ENCODE assay signal across 8 cellular contexts in the genomic region with DNA sequence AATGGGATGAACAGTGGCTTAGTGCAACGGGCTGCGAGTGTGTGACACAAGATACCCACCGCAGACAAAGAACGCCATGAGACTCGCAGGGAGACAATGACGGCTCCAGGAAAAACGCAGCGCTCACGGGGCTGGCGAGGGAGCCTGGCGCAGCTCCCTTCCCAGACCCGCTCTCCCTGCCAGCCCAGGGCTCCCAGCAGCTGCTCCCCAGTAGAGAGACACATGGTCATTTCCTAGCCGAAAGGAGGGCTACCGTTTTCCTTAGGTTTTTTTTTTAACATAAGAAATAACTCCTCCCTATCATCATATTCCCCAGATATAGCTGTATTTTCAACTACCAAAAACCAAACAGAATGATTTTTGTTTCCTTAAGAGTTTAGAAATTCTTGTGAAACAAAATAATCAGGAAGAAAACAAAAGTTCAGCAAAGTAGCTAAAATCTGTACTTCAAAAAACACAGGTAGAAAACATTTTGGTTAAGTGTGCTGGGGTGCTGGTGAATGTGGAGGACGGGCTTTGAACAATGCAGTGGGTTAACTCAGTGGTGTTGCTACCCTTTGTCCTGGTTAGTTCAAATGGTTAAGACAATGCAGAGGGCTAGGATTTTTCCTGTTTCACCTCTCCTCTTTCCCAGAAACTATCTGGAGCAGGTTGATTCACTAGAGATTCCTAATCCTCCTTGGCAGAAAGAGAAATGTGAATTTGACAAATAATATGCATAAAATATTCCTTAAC.
DNase-seq lines count a peak whose midpoint lies in the region; ATAC-seq and TF ChIP-seq lines count a peak whose summit lies in the region.

No MANE protein-coding gene starts in this region.

- 8 to 10% methylated on average over 15 of the region's 15 CpGs for WGBS in GM23248 (ENCODE audit: low coverage in 1 of 2, low lambda C conversion rate in 2 of 2, missing lambda C conversion rate in 2 of 2), 2 experiments
- WGBS in heart left ventricle, 4 donors = 8 to 17% (median 14%) methylated on average over 15 of the region's 15 CpGs

- H3K27me3 ChIP-seq in GM23248 (replicated peaks; ENCODE audit: insufficient read depth) (no peaks in the 10 kb centered on the region), heart left ventricle (no peaks in the 10 kb centered on the region)

- 0 out of 2 replicates have a peak, but pooled peaks cover 9% of the 10 kb centered on the region for H3F3A ChIP-seq in GM23248 (ENCODE audit: insufficient read depth)

- H3K27ac ChIP-seq in GM23248 (peak overlapping the region; percentile 38; the same call in 1 of the 2 replicates), heart left ventricle (peak overlapping the region in 8 of 12 donors; percentile 12 to 67 (median 49))

- H3K9ac ChIP-seq in GM23248 = peak overlapping the region; percentile 78

- DNase-seq in GM23248 = peak; percentile 86
- peak; percentile 57 to 72 (median 63) for DNase-seq in heart left ventricle
- peak; percentile 24 for DNase-seq in pulmonary artery endothelial cell (ENCODE audit: low read depth, low spot score)
- no peak for DNase-seq in GM13977 (ENCODE audit: low spot score)
- no peak for DNase-seq in activated T-cell treated with anti-CD3 and anti-CD28 coated beads, Interleukin-2, amount 50 U/mL, for 48 hours
- DNase-seq in HT-29 (ENCODE audit: low spot score) = no peak

- in situ Hi-C loops in GM23248 (cut with MboI) = no loop called here
- in situ Hi-C loops in GM13977 (cut with MboI; ENCODE audit: low pct_unique_long_range_greater_than_20kb, low sequenced_read_pairs, unreplicated experiment) = no loop called here

- no peaks in the 10 kb centered on the region for H4K20me1 ChIP-seq in GM23248 (ENCODE audit: insufficient read depth)

- peak; percentile 95 for ATAC-seq in SK-N-SH treated with all-trans-retinoic acid at 6 μM for 48 hours
- peak; percentile 88 to 96 (median 92) for ATAC-seq in heart left ventricle
- no peak for ATAC-seq in GM18505 (IDR thresholded peaks at IDR 0.05; ENCODE audit: unreplicated experiment)

- TF ChIP-seq CTCF in heart left ventricle (IDR thresholded peaks at IDR 0.05) = no peak
- TF ChIP-seq CTCF in GM13977 (IDR thresholded peaks at IDR 0.05; ENCODE audit: extremely low read depth, insufficient read depth, missing control alignments) = no peak

- H3K4me3 ChIP-seq in GM23248 (peak overlapping the region; percentile 77), heart left ventricle (peak overlapping the region; percentile 9 to 56 (median 46))

- no peaks in the 10 kb centered on the region for H3K36me3 ChIP-seq in GM23248 (ENCODE audit: low read depth)
- no peaks in the 10 kb centered on the region for H3K36me3 ChIP-seq in heart left ventricle

- H3K9me3 ChIP-seq in GM23248 (ENCODE audit: low read depth) (no peaks in the 10 kb centered on the region), heart left ventricle (no peaks in the 10 kb centered on the region)

- no peaks in the 10 kb centered on the region; the same call in 1 of the 2 replicates for H3K9me2 ChIP-seq in GM23248 (ENCODE audit: insufficient read depth)

- no peak for TF ChIP-seq POLR2A in heart left ventricle (IDR thresholded peaks at IDR 0.05)
- no peak for TF ChIP-seq POLR2A in GM18505 (IDR thresholded peaks at IDR 0.05; ENCODE audit: borderline replicate concordance, extremely low read depth, insufficient read depth, insufficient read length)

- H3K4me1 ChIP-seq in GM23248 (ENCODE audit: insufficient read depth) (peaks cover 5% of the 10 kb centered on the region; the same call in 1 of the 2 replicates), heart left ventricle (peaks cover 0 to 28% (median 6%) of the 10 kb centered on the region in 12 donors)

- peak overlapping the region; percentile 89 for H3K4me2 ChIP-seq in GM23248 (ENCODE audit: unreplicated experiment)

- intact Hi-C loops in heart left ventricle (cut with DNase I) = loop anchor here in 4 of 10 donors (5.0 to 10.0 kb wide), 2 partner anchors 267 to 270 kb away; no protein-coding TSS in a partner anchor

- H2AFZ ChIP-seq in GM23248 = peak overlapping the region; percentile 95

- no peaks in the 10 kb centered on the region for H3K79me2 ChIP-seq in GM23248 (ENCODE audit: insufficient read depth)

TF ChIP-seq in SK-N-SH treated with all-trans-retinoic acid at 6 μM for 48 hours, 23 proteins besides CTCF, POLR2A, EP300 and RAD21:
- TF ChIP-seq CREB5 (CRISPR knock-in tag; IDR thresholded peaks at IDR 0.05; ENCODE audit: low read depth) = no peak
- TF ChIP-seq OSR1 (CRISPR knock-in tag; IDR thresholded peaks at IDR 0.05) = no peak
- no peak for TF ChIP-seq ARNTL (CRISPR knock-in tag; IDR thresholded peaks at IDR 0.05; ENCODE audit: borderline replicate concordance, low read depth)
- no peak for TF ChIP-seq ISL1 (CRISPR knock-in tag; IDR thresholded peaks at IDR 0.05)
- TF ChIP-seq, protein P1, sequence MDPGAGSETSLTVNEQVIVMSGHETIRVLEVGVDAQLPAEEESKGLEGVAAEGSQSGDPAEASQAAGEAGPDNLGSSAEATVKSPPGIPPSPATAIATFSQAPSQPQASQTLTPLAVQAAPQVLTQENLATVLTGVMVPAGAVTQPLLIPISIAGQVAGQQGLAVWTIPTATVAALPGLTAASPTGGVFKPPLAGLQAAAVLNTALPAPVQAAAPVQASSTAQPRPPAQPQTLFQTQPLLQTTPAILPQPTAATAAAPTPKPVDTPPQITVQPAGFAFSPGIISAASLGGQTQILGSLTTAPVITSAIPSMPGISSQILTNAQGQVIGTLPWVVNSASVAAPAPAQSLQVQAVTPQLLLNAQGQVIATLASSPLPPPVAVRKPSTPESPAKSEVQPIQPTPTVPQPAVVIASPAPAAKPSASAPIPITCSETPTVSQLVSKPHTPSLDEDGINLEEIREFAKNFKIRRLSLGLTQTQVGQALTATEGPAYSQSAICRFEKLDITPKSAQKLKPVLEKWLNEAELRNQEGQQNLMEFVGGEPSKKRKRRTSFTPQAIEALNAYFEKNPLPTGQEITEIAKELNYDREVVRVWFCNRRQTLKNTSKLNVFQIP (CRISPR knock-in tag; IDR thresholded peaks at IDR 0.05; ENCODE audit: borderline replicate concordance, low read depth) = no peak
- TF ChIP-seq PPARA (CRISPR knock-in tag; IDR thresholded peaks at IDR 0.05; ENCODE audit: borderline replicate concordance) = no peak
- TF ChIP-seq ZFP3 (CRISPR knock-in tag; IDR thresholded peaks at IDR 0.05) = no peak
- no peak for TF ChIP-seq TCF4 (CRISPR knock-in tag; IDR thresholded peaks at IDR 0.05; ENCODE audit: borderline replicate concordance)

Comparison
In these comparisons a context has a peak if more than half of its experiments do, and no peak if none do; other contexts are left out.
1. DNase-seq: peak in GM23248 (single experiment), heart left ventricle (5 of 5) and pulmonary artery endothelial cell (single experiment); none in GM13977 (single experiment), activated T-cell treated with anti-CD3 and anti-CD28 coated beads, Interleukin-2, amount 50 U/mL, for 48 hours (0 of 2) and HT-29 (single experiment).